Comparison of ENCODE assay signal across 8 cellular contexts in the genomic region with DNA sequence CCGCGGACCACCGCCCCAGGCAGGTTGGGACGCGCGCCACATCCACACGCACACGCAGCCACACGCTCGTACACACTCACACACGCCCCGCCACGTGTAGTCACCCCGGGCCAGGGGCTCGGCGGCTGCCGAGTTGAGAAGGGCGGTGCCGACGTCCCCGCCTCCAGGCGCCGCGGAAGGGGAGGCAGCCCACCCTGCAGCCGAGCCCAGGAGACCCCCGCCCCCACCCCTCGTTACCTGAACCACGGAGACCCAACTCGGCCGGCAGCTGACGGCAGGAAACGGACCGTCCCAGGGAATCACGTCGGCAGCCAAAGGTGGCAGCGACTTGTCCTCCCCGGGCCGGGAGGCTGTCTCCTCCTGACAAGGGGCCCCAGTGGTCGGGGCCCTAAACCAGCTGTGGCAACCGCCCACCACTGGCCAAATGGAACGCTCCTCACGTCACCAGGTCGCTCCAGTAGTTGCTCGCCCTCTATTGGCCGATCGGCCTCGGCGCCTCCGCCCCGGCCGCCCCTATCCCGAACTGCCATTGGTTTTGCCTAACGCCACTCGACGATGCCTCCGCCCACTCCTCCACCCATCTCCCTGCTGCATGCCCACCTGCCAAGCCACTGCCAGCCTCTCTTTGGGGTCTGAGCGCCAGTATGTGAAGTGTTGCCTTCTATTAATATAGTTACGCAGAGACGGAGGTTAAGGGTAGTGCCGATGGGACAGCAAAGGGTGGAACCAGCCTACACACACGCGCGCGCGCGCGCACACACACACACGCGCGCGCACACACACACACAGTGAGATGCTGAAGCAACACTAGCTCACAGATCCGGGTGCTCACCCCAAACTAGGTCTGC. TPM values are rescaled to one million over a fixed set of nuclear protein-coding genes. Genes with fewer than 3 reads are reported as not detected.
A peak's percentile ranks its signal among the peaks of the same experiment; 100 is the strongest.
DNase-seq lines count a peak whose midpoint lies in the region; ATAC-seq, FAIRE-seq and TF ChIP-seq lines count a peak whose summit lies in the region.

A gene (minus strand): TSS at position 428 of the 848 bp plus-strand sequence. CDS start 1,941 bp downstream, outside the sequence.

- peaks cover 27% of the 10 kb centered on the region for H4K20me1 ChIP-seq in smooth muscle cell (ENCODE audit: low read depth)

- peaks cover 2% of the 10 kb centered on the region for H3K4me1 ChIP-seq in smooth muscle cell (ENCODE audit: low read depth)

- peak within 1 kb of the TSS; percentile 75 for H3K9ac ChIP-seq in smooth muscle cell (ENCODE audit: low read depth)

- peaks cover 13% of the 10 kb centered on the region for H3K79me2 ChIP-seq in smooth muscle cell (ENCODE audit: low read depth)

- peak within 1 kb of the TSS; percentile 84 for H3K4me3 Mint-ChIP-seq in WTC11

- H3K4me3 ChIP-seq in bronchial epithelial cell (ENCODE audit: low read depth, low read length), result peak within 1 kb of the TSS; percentile 81
- H3K4me3 ChIP-seq in smooth muscle cell, result peak within 1 kb of the TSS; percentile 59

- H3F3A ChIP-seq in smooth muscle cell (ENCODE audit: low read depth), result no peaks in the 10 kb centered on the region

- peak; percentile 76 for DNase-seq in ACHN
- DNase-seq in NCI-H2227 (lab: John Stamatoyannopoulos, UW; ENCODE audit: unreplicated experiment), result peak; percentile 97
- peak; percentile 86 for DNase-seq in WTC11 (ENCODE audit: low spot score)
- peak; percentile 65 for DNase-seq in bronchial epithelial cell (ENCODE audit: low read depth)
- DNase-seq in iPS-NIHi7 (ENCODE audit: extremely low spot score), result peak; percentile 99
- DNase-seq in smooth muscle cell (lab: John Stamatoyannopoulos, UW; ENCODE audit: unreplicated experiment), result peak; percentile 43

- in situ Hi-C loops in ACHN (cut with HindIII; ENCODE audit: low pct_ligation_motif_present, low pct_unique_long_range_greater_than_20kb, low sequenced_read_pairs), result no loop called here

- peak within 1 kb of the TSS; percentile 71 for H3K27ac ChIP-seq in smooth muscle cell (ENCODE audit: low read depth)

- H3K36me3 ChIP-seq in bronchial epithelial cell (ENCODE audit: control insufficient read depth, insufficient read depth, low read length), result peaks cover 2% of the 10 kb centered on the region
- H3K36me3 ChIP-seq in smooth muscle cell (ENCODE audit: low read depth), result no peaks in the 10 kb centered on the region

- peak within 1 kb of the TSS; percentile 89 for H3K4me2 ChIP-seq in smooth muscle cell

- H3K9me3 ChIP-seq in smooth muscle cell (replicated peaks; ENCODE audit: low read depth), result no peaks in the 10 kb centered on the region

- H3K27me3 ChIP-seq in bronchial epithelial cell (ENCODE audit: control insufficient read depth, insufficient read depth, low read length), result no peaks in the 10 kb centered on the region
- no peaks in the 10 kb centered on the region for H3K27me3 ChIP-seq in smooth muscle cell (ENCODE audit: low read depth)

- CTCF ChIA-PET in WTC11 (lab: Charles Lee), result no interaction called here

- TF ChIP-seq CTCF in WTC11 (IDR thresholded peaks at IDR 0.05), result no peak
- TF ChIP-seq CTCF in bronchial epithelial cell (IDR thresholded peaks at IDR 0.05; ENCODE audit: insufficient read depth, low read length, severe bottlenecking), result no peak
- no peak for TF ChIP-seq CTCF in smooth muscle cell (IDR thresholded peaks at IDR 0.05; ENCODE audit: borderline replicate concordance, insufficient read depth, poor library complexity, severe bottlenecking)

- H2AFZ ChIP-seq in smooth muscle cell (ENCODE audit: low read depth), result peak within 1 kb of the TSS; percentile 81

- no peaks in the 10 kb centered on the region for H3K36me3 Mint-ChIP-seq in WTC11

- H3K9me3 Mint-ChIP-seq in WTC11, result no peaks in the 10 kb centered on the region

- no peak within 1 kb of the TSS for H3K27ac Mint-ChIP-seq in WTC11

- POLR2A ChIA-PET in WTC11 (lab: Charles Lee), result interaction anchor here (0.5 kb wide), 1 partner anchor 240 kb away, joined by 3 read pairs; no protein-coding TSS in a partner anchor

- FAIRE-seq in bronchial epithelial cell (lab: Jason Lieb, UNC), result no peak

- peaks cover 22% of the 10 kb centered on the region for H3K4me1 Mint-ChIP-seq in WTC11

- ATAC-seq in GM18907 (IDR thresholded peaks at IDR 0.05; ENCODE audit: unreplicated experiment), result peak; percentile 98
- ATAC-seq in HG03139 (IDR thresholded peaks at IDR 0.05; ENCODE audit: unreplicated experiment), result peak; percentile 98
- ATAC-seq in WTC11, result peak; percentile 97

- 38% methylated on average over 52 of the region's 72 CpGs for WGBS in smooth muscle cell (ENCODE audit: low lambda C conversion rate)

- H3K27me3 Mint-ChIP-seq in WTC11 (ENCODE audit: low read depth), result peaks cover 9% of the 10 kb centered on the region

TF ChIP-seq in WTC11, 78 proteins besides CTCF, POLR2A, EP300 and RAD21:
- TF ChIP-seq NFE2L1 (CRISPR knock-in tag; IDR thresholded peaks at IDR 0.05), result no peak
- TF ChIP-seq NFYB (CRISPR knock-in tag; conservative IDR thresholded peaks at IDR 0.05; ENCODE audit: low read depth), result peak; percentile 60

RNA-seq across cellular contexts. Expression of the gene that starts here (rescaled TPM):
- 23.0 to 25.0 TPM (median 24.3 TPM) in 3 replicates for total RNA-seq in WTC11 (2021)
- 15.4 and 17.1 TPM in 2 replicates for total RNA-seq in bronchial epithelial cell
- 34.1 and 45.7 TPM in 2 replicates for total RNA-seq in smooth muscle cell
- 44.3 and 47.0 TPM in 2 replicates for polyA plus RNA-seq in smooth muscle cell

Comparison
In these comparisons a context has a peak if more than half of its experiments do, and no peak if none do; other contexts are left out.
1. Peak in every context shown above with its lines: DNase-seq, ATAC-seq, H3K4me3 ChIP-seq and H3K27ac ChIP-seq.
2. DNase-seq: peak in every context shown above with its lines; median percentile 99 in iPS-NIHi7; 97 in NCI-H2227; 86 in WTC11; 76 in ACHN; 65 in bronchial epithelial cell; 43 in smooth muscle cell.